In genomic region chr5:72347801-72348305, GRCh38 we compare ENCODE assay signal across 13 cellular contexts. TPM values are rescaled to one million over a fixed set of nuclear protein-coding genes. Genes with fewer than 3 reads are reported as not detected.
DNase-seq lines count a peak whose midpoint lies in the region; ATAC-seq and TF ChIP-seq lines count a peak whose summit lies in the region.
"Had no signal": no experiment of that assay in that cellular context is flagged by ENCODE, and none has a peak within 500 bp of the region (broad histone marks: within the 10 kb centered on the region; RNA-seq: fewer than 3 reads in every experiment).

No MANE protein-coding gene starts in this region.

- no peak for TF ChIP-seq POLR2A in spleen (IDR thresholded peaks at IDR 0.05)

- no peaks in the 10 kb centered on the region for H3K27me3 ChIP-seq in MG63
- H3K27me3 ChIP-seq in trophoblast cell (ENCODE audit: insufficient read depth, low read length), result no peaks in the 10 kb centered on the region
- H3K27me3 ChIP-seq in spleen (replicated peaks in 1 of 7), result no peaks in the 10 kb centered on the region
- H3K27me3 ChIP-seq: dorsolateral prefrontal cortex had no signal

- no peak overlapping the region for H4K8ac ChIP-seq in trophoblast cell (ENCODE audit: low read depth, low read length)

- no peak overlapping the region for H3K18ac ChIP-seq in trophoblast cell (ENCODE audit: low read length)

- no peak overlapping the region for H3K4me2 ChIP-seq in trophoblast cell (ENCODE audit: low read length)

- ATAC-seq in Right ventricle myocardium superior (ENCODE audit: poor library complexity), result no peak
- ATAC-seq in HG02884 (IDR thresholded peaks at IDR 0.05; ENCODE audit: unreplicated experiment), result no peak

- no peak overlapping the region for H2AFZ ChIP-seq in trophoblast cell (ENCODE audit: insufficient read depth, low read length, poor library complexity)

- peak overlapping the region; percentile 61 for H3K27ac ChIP-seq in trophoblast cell (ENCODE audit: low read depth, low read length)
- no peak overlapping the region for H3K27ac ChIP-seq in spleen
- H3K27ac ChIP-seq: dorsolateral prefrontal cortex, left ventricle myocardium inferior had no signal

- H3K9me3 ChIP-seq in MG63 (no peaks in the 10 kb centered on the region), trophoblast cell (ENCODE audit: insufficient read depth, low read depth, low read length) (no peaks in the 10 kb centered on the region), spleen (no peaks in the 10 kb centered on the region)
- H3K9me3 ChIP-seq: left ventricle myocardium inferior had no signal

- H2AK5ac ChIP-seq in trophoblast cell (ENCODE audit: low read length), result no peak overlapping the region

- H2BK120ac ChIP-seq in trophoblast cell (ENCODE audit: insufficient read depth, low read length, poor library complexity), result no peak overlapping the region

- H3K4ac ChIP-seq in trophoblast cell (ENCODE audit: low read depth, low read length), result no peak overlapping the region

- no peak overlapping the region for H2BK12ac ChIP-seq in trophoblast cell (ENCODE audit: low read length)

- TF ChIP-seq CTCF in cardiac fibroblast (IDR thresholded peaks at IDR 0.05; ENCODE audit: low read depth, low read length) (no peak), spleen (IDR thresholded peaks at IDR 0.05 in 8 of 11, conservative IDR thresholded peaks at IDR 0.05 in 3 of 11) (no peak)

- no peak overlapping the region for H4K12ac ChIP-seq in trophoblast cell (ENCODE audit: low read depth, low read length)

- no peak overlapping the region for H4K91ac ChIP-seq in trophoblast cell (ENCODE audit: low read depth, low read length)

- intact Hi-C loops in spleen (cut with DNase I; ENCODE audit: low total_unique reads) (no loop called here), Right ventricle myocardium superior (cut with DNase I) (no loop called here)

- peak; percentile 21 for DNase-seq in activated CD4-positive, alpha-beta T cell treated with anti-CD3 and anti-CD28 coated beads for 48 hours
- no peak for DNase-seq in activated CD4-positive, alpha-beta T cell treated with anti-CD3 and anti-CD28 coated beads, Interleukin-2, amount 50 U/mL, for 1 hour
- peak; percentile 45 for DNase-seq in MG63
- DNase-seq in cardiac fibroblast (ENCODE audit: low read depth in 2 of 2), result peak; percentile 95 to 97
- DNase-seq in trophoblast cell, result peak; percentile 81 to 98
- DNase-seq in spleen, result no peak
- DNase-seq in Right ventricle myocardium superior, result no peak
- DNase-seq: AML-193; dorsolateral prefrontal cortex; left ventricle myocardium inferior; NK-92 treated with Interleukin-12 subunit alpha and Interleukin-12 subunit beta, amount 100 ng/mL, for 24 hours had no signal

- H3K9ac ChIP-seq in trophoblast cell (ENCODE audit: low read length), result no peak overlapping the region

- peaks cover 8% of the 10 kb centered on the region for H3K79me1 ChIP-seq in trophoblast cell (ENCODE audit: low read length)

- H3K36me3 ChIP-seq in MG63 (peaks cover 25% of the 10 kb centered on the region), trophoblast cell (ENCODE audit: control insufficient read depth in 1 of 2, insufficient read depth in 2 of 2, low read length in 2 of 2) (peaks cover 3% of the 10 kb centered on the region in 2 experiments), spleen (peaks cover 4 to 55% (median 14%) of the 10 kb centered on the region in 6 donors)

- no CpG with 5 or more reads among the region's 4 CpGs for WGBS in trophoblast cell (ENCODE audit: extremely low coverage, insufficient coverage, insufficient read length)
- WGBS in spleen, 5 donors, result 49 to 84% (median 64%) methylated on average over 4 of the region's 4 CpGs

- peak overlapping the region; percentile 9 for H2BK5ac ChIP-seq in trophoblast cell (ENCODE audit: low read depth, low read length, poor library complexity)

- no peak overlapping the region for H3K14ac ChIP-seq in trophoblast cell (ENCODE audit: low read length)

- no peak overlapping the region for H3K23ac ChIP-seq in trophoblast cell (ENCODE audit: low read length)

- H3K4me1 ChIP-seq in trophoblast cell (ENCODE audit: control insufficient read depth in 1 of 2, insufficient read depth in 2 of 2, low read length in 2 of 2) (peaks cover 0 to 4% of the 10 kb centered on the region in 2 experiments), spleen (peaks cover 0 to 15% (median 0%) of the 10 kb centered on the region in 6 donors)
- H3K4me1 ChIP-seq: left ventricle myocardium inferior had no signal

- H3K79me2 ChIP-seq in trophoblast cell (ENCODE audit: control insufficient read depth, insufficient read depth, low read length, poor library complexity), result no peaks in the 10 kb centered on the region

- H3K4me3 ChIP-seq in MG63 (no peak overlapping the region), cardiac fibroblast (replicated peaks in 1 of 2; ENCODE audit: low read depth in 2 of 2, low read length in 2 of 2) (no peak overlapping the region), trophoblast cell (ENCODE audit: low read depth, low read length) (no peak overlapping the region), spleen (no peak overlapping the region)
- H3K4me3 ChIP-seq: dorsolateral prefrontal cortex, left ventricle myocardium inferior, skin epidermis had no signal

RNA-seq across cellular contexts. Expression of gene PTCD2, which starts 27.7 kb away (rescaled TPM):
- total RNA-seq in MG63 (2014; rRNA removed; shearing (Covaris generic); ENCODE audit: low replicate concordance), result 16.4 and 27.6 TPM in 2 replicates
- 5.7 and 6.1 TPM in 2 replicates for polyA plus RNA-seq in trophoblast cell (2013)
- total RNA-seq in spleen, result 10 to 100 TPM in 1 of 7 donors, 1 to 10 TPM in 6; 6.7 to 11.7 (median 9.0) TPM
- 1 to 10 TPM; 1.2 to 2.5 (median 1.9) TPM for polyA plus RNA-seq in spleen
- total RNA-seq in Right ventricle myocardium superior, result 18.6 TPM

RNA-seq across cellular contexts. Expression of gene MRPS27, which starts 27.8 kb away (rescaled TPM):
- 102 and 121 TPM in 2 replicates for total RNA-seq in MG63 (2014; rRNA removed; shearing (Covaris generic); ENCODE audit: low replicate concordance)
- polyA plus RNA-seq in trophoblast cell (2013), result 43.2 and 43.5 TPM in 2 replicates
- total RNA-seq in spleen, result 10 to 100 TPM; 38.3 to 55.5 (median 46.4) TPM
- 10 to 100 TPM; 23.5 to 27.9 (median 27.4) TPM for polyA plus RNA-seq in spleen
- 69.3 TPM for total RNA-seq in Right ventricle myocardium superior

Comparison
In these comparisons a context has a peak if more than half of its experiments do, and no peak if none do; other contexts are left out.
1. DNase-seq: peak in activated CD4-positive, alpha-beta T cell treated with anti-CD3 and anti-CD28 coated beads for 48 hours (single experiment), MG63 (single experiment), cardiac fibroblast (2 of 2) and trophoblast cell (2 of 2); none in activated CD4-positive, alpha-beta T cell treated with anti-CD3 and anti-CD28 coated beads, Interleukin-2, amount 50 U/mL, for 1 hour (single experiment), spleen (single experiment) and Right ventricle myocardium superior (single experiment).